23 cellular contexts compared by ENCODE assay signal in genomic region chr16:80681436-80681835, GRCh38.
"Had no signal": no experiment of that assay in that cellular context is flagged by ENCODE, and none has a peak within 500 bp of the region (broad histone marks: within the 10 kb centered on the region; RNA-seq: fewer than 3 reads in every experiment).

No MANE protein-coding gene starts in this region.

- H3K27ac ChIP-seq: coronary artery, epithelial cell of prostate, esophagus squamous epithelium, left ventricle myocardium inferior, parathyroid adenoma, prostate gland, sigmoid colon, skin epidermis, thyroid gland had no signal

- H3K27ac Mint-ChIP-seq: nephron; stimulated activated naive B cell treated with anti-CD40 and anti-IgM and Interleukin-4, amounts not matched to agents 10 μg/mL and 1 μg/mL and 100 μg/mL, for 72 hours; type B pancreatic cell had no signal

- FAIRE-seq: endometrium, kidney, urothelium cell line had no signal

- H3K36me3 Mint-ChIP-seq: type B pancreatic cell had no signal

- DNase-seq: effector memory CD4-positive, alpha-beta T cell; esophagus squamous epithelium; foreskin fibroblast; kidney; left cardiac atrium; left ventricle myocardium inferior; mesenchymal stem cell; naive B cell; retina; sigmoid colon; stimulated activated CD4-positive, alpha-beta T cell treated with anti-CD3 and anti-CD28 coated beads, Interleukin-2, amount 100 ng/mL, for 24 hours; stimulated activated CD4-positive, alpha-beta T cell treated with anti-CD3 and anti-CD28 coated beads, Interleukin-4, amount 100 ng/mL, for 4 hours; stimulated activated naive B cell treated with anti-CD40 and anti-IgM and Interleukin-4, amounts not matched to agents 10 μg/mL and 1 μg/mL and 100 μg/mL, for 72 hours; thyroid gland had no signal

- H3K4me3 Mint-ChIP-seq: naive B cell; nephron; stimulated activated naive B cell treated with anti-CD40 and anti-IgM and Interleukin-4, amounts not matched to agents 10 μg/mL and 1 μg/mL and 100 μg/mL, for 72 hours; type B pancreatic cell had no signal

- H3K9me3 Mint-ChIP-seq: stimulated activated naive B cell treated with anti-CD40 and anti-IgM and Interleukin-4, amounts not matched to agents 10 μg/mL and 1 μg/mL and 100 μg/mL, for 72 hours had no signal

- H3K4me1 Mint-ChIP-seq: nephron had no signal
